9 cellular contexts compared by ENCODE assay signal in the genomic region with DNA sequence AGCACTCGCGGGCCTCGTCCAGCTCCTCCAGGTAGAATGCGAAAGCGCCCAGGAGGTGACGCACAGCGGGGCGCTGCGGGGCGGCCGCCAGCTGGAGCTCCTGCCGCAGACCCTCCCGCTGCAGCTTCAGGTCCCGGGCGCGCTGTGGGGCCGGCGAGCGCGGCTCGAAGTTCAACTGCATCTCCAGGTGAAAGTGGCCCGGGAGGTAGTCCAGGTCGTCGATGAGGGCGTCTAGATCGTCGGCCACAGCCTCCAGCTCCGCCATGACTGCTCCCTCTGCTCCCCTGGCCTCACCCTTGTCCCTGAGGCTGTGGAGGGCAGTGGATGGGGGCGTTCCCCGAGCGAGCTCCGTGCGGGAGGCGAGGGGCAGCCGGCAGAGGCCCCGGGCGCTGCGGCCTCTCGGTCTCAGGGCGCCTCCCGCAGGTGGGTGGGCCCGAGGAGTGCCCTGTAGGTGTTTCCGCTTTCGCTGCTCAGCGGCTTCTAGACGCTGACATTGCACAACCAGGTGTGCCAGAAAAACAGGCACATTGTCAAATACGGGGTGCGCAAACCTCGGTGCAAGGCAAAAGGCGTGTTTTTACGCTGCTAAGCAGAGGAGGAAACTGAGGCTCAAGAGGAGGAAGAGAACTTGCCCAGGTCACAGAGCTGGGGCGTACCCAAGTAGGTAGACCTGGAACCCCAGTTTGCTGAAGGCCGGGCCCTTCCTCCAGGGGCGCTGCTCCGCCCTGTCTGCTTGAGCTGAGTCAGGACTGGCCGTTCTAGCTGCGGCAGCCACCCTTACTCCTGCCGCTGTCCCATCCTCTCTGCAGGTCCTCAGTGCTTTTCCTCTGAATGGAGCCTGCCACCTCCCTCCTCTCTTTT.
A peak's percentile ranks its signal among the peaks of the same experiment; 100 is the strongest.
DNase-seq lines count a peak whose midpoint lies in the region; ATAC-seq lines count a peak whose summit lies in the region.
"Had no signal": no experiment of that assay in that cellular context is flagged by ENCODE, and none has a peak within 500 bp of the region (broad histone marks: within the 10 kb centered on the region; RNA-seq: fewer than 3 reads in every experiment).

Gene TTC22 (minus strand): TSS at position 425 of the 861 bp plus-strand sequence. CDS start 160 bp downstream, at position 265.

- H3K9ac ChIP-seq in adipocyte (ENCODE audit: low read length): peak within 1 kb of the TSS; percentile 4
- H3K9ac ChIP-seq: BLaER1 had no signal

- DNase-seq in DMS153 (lab: John Stamatoyannopoulos, UW) (peak; percentile 28), DMS153 treated with DMSO at 0.1 percent for 48 hours (lab: John Stamatoyannopoulos, UW; ENCODE audit: unreplicated experiment) (no peak), T follicular helper cell (ENCODE audit: low read depth) (peak; percentile 50), adipocyte (ENCODE audit: low read depth) (peak; percentile 21), iPS-NIHi7 (ENCODE audit: extremely low spot score) (peak; percentile 61)
- DNase-seq in stimulated activated CD4-positive, alpha-beta T cell treated with anti-CD3 and anti-CD28 coated beads, Interleukin-2, amount 100 ng/mL, for 4 hours (ENCODE audit: low read depth): peak; percentile 48
- DNase-seq in NK-92 treated with Interleukin-12 subunit alpha and Interleukin-12 subunit beta, amount 100 ng/mL, for 24 hours (lab: John Stamatoyannopoulos, UW): no peak

- peaks cover 18% of the 10 kb centered on the region for H3K4me1 ChIP-seq in adipocyte (ENCODE audit: control insufficient read depth, insufficient read depth, low read length)

- H3K27me3 ChIP-seq in adipocyte (replicated peaks; ENCODE audit: control insufficient read depth, insufficient read depth, low read length): peaks cover 21% of the 10 kb centered on the region
- H3K27me3 ChIP-seq: BLaER1 had no signal

- peak within 1 kb of the TSS; percentile 19 for H3K4me3 ChIP-seq in adipocyte (ENCODE audit: low read length)
- H3K4me3 ChIP-seq: BLaER1 had no signal

- peak; percentile 84 for ATAC-seq in HG03135 (IDR thresholded peaks at IDR 0.05; ENCODE audit: unreplicated experiment)

- H3K9me3 ChIP-seq in adipocyte (ENCODE audit: control insufficient read depth, low read length): no peaks in the 10 kb centered on the region
- H3K9me3 ChIP-seq: BLaER1 had no signal

- H3K36me3 ChIP-seq in adipocyte (ENCODE audit: control insufficient read depth, insufficient read depth, low read length, severe bottlenecking): no peaks in the 10 kb centered on the region
- H3K36me3 ChIP-seq: BLaER1 had no signal

Comparison
In these comparisons a context has a peak if more than half of its experiments do, and no peak if none do; other contexts are left out.
1. DNase-seq: peak in DMS153 (single experiment), T follicular helper cell (single experiment), adipocyte (single experiment), iPS-NIHi7 (single experiment) and stimulated activated CD4-positive, alpha-beta T cell treated with anti-CD3 and anti-CD28 coated beads, Interleukin-2, amount 100 ng/mL, for 4 hours (single experiment); none in DMS153 treated with DMSO at 0.1 percent for 48 hours (single experiment) and NK-92 treated with Interleukin-12 subunit alpha and Interleukin-12 subunit beta, amount 100 ng/mL, for 24 hours (single experiment).